13 cellular contexts compared by ENCODE assay signal in the genomic region with DNA sequence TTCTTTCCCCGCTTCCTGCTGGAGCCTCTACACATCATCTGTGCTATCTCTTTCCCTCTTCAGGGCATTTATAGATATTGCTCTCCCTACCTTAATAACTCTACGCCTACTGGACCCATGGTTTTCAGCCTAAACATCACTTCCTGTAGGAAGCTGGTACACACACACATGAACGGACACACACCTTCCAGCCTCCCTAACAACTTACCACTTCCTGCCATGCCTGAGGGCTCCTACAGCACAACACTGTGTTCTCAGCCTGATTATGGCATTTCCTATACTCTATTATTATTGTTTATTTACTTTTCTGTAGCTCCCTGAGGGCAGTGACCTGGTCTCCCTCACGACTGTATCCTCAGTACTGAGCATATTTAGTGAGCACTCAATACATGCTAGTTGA.
A peak's percentile ranks its signal among the peaks of the same experiment; 100 is the strongest.
DNase-seq lines count a peak whose midpoint lies in the region; ATAC-seq and TF ChIP-seq lines count a peak whose summit lies in the region.
"Had no signal": no experiment of that assay in that cellular context is flagged by ENCODE, and none has a peak within 500 bp of the region (broad histone marks: within the 10 kb centered on the region; RNA-seq: fewer than 3 reads in every experiment).

No MANE protein-coding gene starts in this region.

- peaks cover 0 to 4% (median 0%) of the 10 kb centered on the region in 3 experiments; a peak in 3 of 7 replicates for H3K36me3 Mint-ChIP-seq in H9 (ENCODE audit: insufficient read depth in 1 of 3, low read depth in 3 of 3)
- peaks cover 32% of the 10 kb centered on the region for H3K36me3 Mint-ChIP-seq in activated B cell treated with CpG ODN at 0.5 μM for 24 hours (ENCODE audit: low read depth)
- peaks cover 25% of the 10 kb centered on the region for H3K36me3 Mint-ChIP-seq in memory B cell

- no peaks in the 10 kb centered on the region for H3K4me1 ChIP-seq in H9 (ENCODE audit: insufficient read depth, low read length)

- no peak overlapping the region for H2AFZ ChIP-seq in H9 (ENCODE audit: low read length)

- no peak overlapping the region for H3K4me2 ChIP-seq in H9 (ENCODE audit: insufficient read depth, insufficient read length, low read length)

- no peak overlapping the region for H4K5ac ChIP-seq in H9 (ENCODE audit: insufficient read length, low read depth, low read length)

- H3K9me3 Mint-ChIP-seq in H9 (peaks cover 54 to 58% of the 10 kb centered on the region in 2 experiments), activated B cell treated with CpG ODN at 0.5 μM for 24 hours (no peaks in the 10 kb centered on the region), memory B cell (no peaks in the 10 kb centered on the region)

- H4K91ac ChIP-seq in H9 (ENCODE audit: insufficient read length, low read depth, low read length), result no peak overlapping the region

- no peaks in the 10 kb centered on the region for H3K23me2 ChIP-seq in H9 (ENCODE audit: insufficient read length, low read depth, low read length, poor library complexity, severe bottlenecking)

- H2BK15ac ChIP-seq in H9 (ENCODE audit: low read depth, low read length), result peak overlapping the region; percentile 31; the same call in 1 of the 2 replicates

- intact Hi-C loops in activated B cell treated with CpG ODN at 0.5 μM for 24 hours (cut with micrococcal nuclease), result no loop called here

- H3K79me2 ChIP-seq in H9 (ENCODE audit: insufficient read depth, low read length), result no peaks in the 10 kb centered on the region

- no peak overlapping the region for H3K9ac ChIP-seq in H9 (ENCODE audit: extremely low read depth, insufficient read length, low read length)

- CTCF ChIA-PET in activated B cell treated with CpG ODN at 0.5 μM for 24 hours (lab: Charles Lee), result no interaction called here

- peak; percentile 68 for DNase-seq in ELR (ENCODE audit: low read depth)
- DNase-seq in H9, result no peak
- no peak for DNase-seq in activated B cell treated with CpG ODN at 0.5 μM for 24 hours
- no peak for DNase-seq in memory B cell (ENCODE audit: low spot score in 2 of 2)
- no peak for DNase-seq in stimulated activated CD4-positive, alpha-beta T cell treated with anti-CD3 and anti-CD28 coated beads, Interleukin-4, amount 100 ng/mL, for 24 hours
- DNase-seq in SKM-1 (lab: John Stamatoyannopoulos, UW; ENCODE audit: unreplicated experiment), result no peak
- DNase-seq in hypothalamus (lab: John Stamatoyannopoulos, UW), result no peak
- DNase-seq: DMS 273 treated with DMSO at 0.1 percent for 48 hours; effector CD4-positive, alpha-beta T cell; MG63; midbrain; NCI-H774 had no signal

- H2AK5ac ChIP-seq in H9 (ENCODE audit: insufficient read length, low read length), result no peak overlapping the region

- peaks cover 7 to 18% of the 10 kb centered on the region in 2 experiments for H3K4me1 Mint-ChIP-seq in H9
- peaks cover 58% of the 10 kb centered on the region for H3K4me1 Mint-ChIP-seq in activated B cell treated with CpG ODN at 0.5 μM for 24 hours
- H3K4me1 Mint-ChIP-seq in memory B cell, result peaks cover 32% of the 10 kb centered on the region

- no peak overlapping the region for H2BK5ac ChIP-seq in H9 (ENCODE audit: insufficient read length, low read length)

- H3K14ac ChIP-seq in H9 (ENCODE audit: insufficient read depth, low read length), result no peak overlapping the region

- peak; percentile 22 for ATAC-seq in activated B cell treated with CpG ODN at 0.5 μM for 24 hours (ENCODE audit: low read depth)
- ATAC-seq in memory B cell (ENCODE audit: low read depth), result peak; percentile 59
- ATAC-seq in GM21576 (IDR thresholded peaks at IDR 0.05; ENCODE audit: unreplicated experiment), result no peak

- no peak overlapping the region for H3T11ph ChIP-seq in H9 (ENCODE audit: low read length)

- H4K20me1 ChIP-seq in H9 (ENCODE audit: control insufficient read depth, insufficient read depth, insufficient read length), result no peaks in the 10 kb centered on the region

- TF ChIP-seq CTCF in H9 (conservative IDR thresholded peaks at IDR 0.05) (no peak), activated B cell treated with CpG ODN at 0.5 μM for 24 hours (IDR thresholded peaks at IDR 0.05) (no peak)

- no peak overlapping the region for H2BK20ac ChIP-seq in H9 (ENCODE audit: low read depth, low read length, poor library complexity, severe bottlenecking)

- H3K23ac ChIP-seq in H9 (ENCODE audit: insufficient read length, low read depth, low read length), result no peak overlapping the region

- peaks cover 37% of the 10 kb centered on the region for H3K9me3 ChIP-seq in H9 (ENCODE audit: control insufficient read depth, low read depth, low read length)
- H3K9me3 ChIP-seq: MG63 had no signal

- H3K27me3 ChIP-seq in H9 (ENCODE audit: insufficient read depth, low read length), result no peaks in the 10 kb centered on the region
- H3K27me3 ChIP-seq: MG63 had no signal

- no peak overlapping the region for H3K56ac ChIP-seq in H9 (ENCODE audit: insufficient read length, low read depth, low read length)

- H3K79me1 ChIP-seq in H9 (ENCODE audit: insufficient read depth, low read depth, low read length, poor library complexity, severe bottlenecking), result no peaks in the 10 kb centered on the region

- H2BK12ac ChIP-seq in H9 (ENCODE audit: insufficient read length, low read depth, low read length), result no peak overlapping the region

- H4K8ac ChIP-seq in H9 (replicated peaks; ENCODE audit: insufficient read length, low read depth, low read length), result no peak overlapping the region

- H3K18ac ChIP-seq in H9 (ENCODE audit: insufficient read length, low read depth, low read length), result no peak overlapping the region

- H3K27ac Mint-ChIP-seq in H9 (no peak overlapping the region), activated B cell treated with CpG ODN at 0.5 μM for 24 hours (peak overlapping the region; percentile 77), memory B cell (peak overlapping the region; percentile 84)

- H2BK120ac ChIP-seq in H9 (ENCODE audit: low read depth, low read length, poor library complexity, severe bottlenecking), result no peak overlapping the region

- POLR2A ChIA-PET in activated B cell treated with CpG ODN at 0.5 μM for 24 hours (lab: Charles Lee), result no interaction called here

- H3K4me3 Mint-ChIP-seq in H9 (no peak overlapping the region), activated B cell treated with CpG ODN at 0.5 μM for 24 hours (peak overlapping the region; percentile 21), memory B cell (peak overlapping the region; percentile 41)

- no peak overlapping the region for H3K4ac ChIP-seq in H9 (ENCODE audit: low read depth, low read length)

- H3K27ac ChIP-seq in H9 (ENCODE audit: insufficient read length, low read depth, low read length), result no peak overlapping the region

- H3K27me3 Mint-ChIP-seq in H9 (ENCODE audit: low read depth) (peaks cover 2% of the 10 kb centered on the region; the same call in 1 of the 2 replicates), activated B cell treated with CpG ODN at 0.5 μM for 24 hours (no peaks in the 10 kb centered on the region), memory B cell (no peaks in the 10 kb centered on the region)

- no CpG with 5 or more reads among the region's 4 CpGs for whole genome bisulfite sequencing in H9 (ENCODE audit: extremely low coverage, insufficient read length, low lambda C conversion rate)

Comparison
In these comparisons a context has a peak if more than half of its experiments do, and no peak if none do; other contexts are left out.
1. H3K27ac Mint-ChIP-seq: peak in activated B cell treated with CpG ODN at 0.5 μM for 24 hours (single experiment) and memory B cell (single experiment); none in H9 (0 of 3).
2. H3K4me3 Mint-ChIP-seq: peak in activated B cell treated with CpG ODN at 0.5 μM for 24 hours (single experiment) and memory B cell (single experiment); none in H9 (0 of 2).